ENCODE assay signal across 21 cellular contexts in genomic region chr13:42680748-42681147, GRCh38.
"Had no signal": no experiment of that assay in that cellular context is flagged by ENCODE, and none has a peak within 500 bp of the region (broad histone marks: within the 10 kb centered on the region; RNA-seq: fewer than 3 reads in every experiment).

No MANE protein-coding gene starts in this region.

- H3K36me3 ChIP-seq: brain microvascular endothelial cell had no signal

- DNase-seq: activated CD4-positive, alpha-beta memory T cell treated with anti-CD3 and anti-CD28 coated beads, Interleukin-2, amount 10 ng/mL, durations not matched to agents 7 days and 5 days; activated CD4-positive, alpha-beta T cell treated with anti-CD3 and anti-CD28 coated beads for 1 hour; activated CD4-positive, alpha-beta T cell treated with anti-CD3 and anti-CD28 coated beads for 4 hours; activated CD4-positive, alpha-beta T cell treated with anti-CD3 and anti-CD28 coated beads, Interleukin-2, amount 10 ng/mL, durations not matched to agents 7 days and 5 days; activated CD4-positive, alpha-beta T cell treated with anti-CD3 and anti-CD28 coated beads, Interleukin-2, amount 50 U/mL, for 4 hours; activated CD8-positive, alpha-beta memory T cell treated with anti-CD3 and anti-CD28 coated beads, Interleukin-2, amount 50 U/mL, for 48 hours; activated effector memory CD4-positive, alpha-beta T cell treated with Interleukin-2 at 50 U/mL for 16 hours; activated gamma-delta T cell treated with Interleukin-2 at 50 U/mL for 16 hours; activated naive CD4-positive, alpha-beta T cell treated with anti-CD3 and anti-CD28 coated beads, Interleukin-2, amount 50 U/mL, for 16 hours; activated naive CD4-positive, alpha-beta T cell treated with Interleukin-2 at 50 U/mL for 16 hours; activated T-cell treated with anti-CD3 and anti-CD28 coated beads for 4 hours; activated T-cell treated with anti-CD3 and anti-CD28 coated beads, Interleukin-2, amount 50 U/mL, for 4 hours; amniotic stem cell; brain microvascular endothelial cell; effector memory CD4-positive, alpha-beta T cell; endodermal cell; foreskin fibroblast; T-helper 2 cell had no signal

- H3K27ac ChIP-seq: brain microvascular endothelial cell, coronary artery, dorsolateral prefrontal cortex, VCaP had no signal

- H3K4me3 ChIP-seq: coronary artery, dorsolateral prefrontal cortex had no signal

- H3K27me3 ChIP-seq: brain microvascular endothelial cell had no signal
